In genomic region chr4:126834854-126835253, GRCh38 we compare ENCODE assay signal across 8 cellular contexts.
"Had no signal": no experiment of that assay in that cellular context is flagged by ENCODE, and none has a peak within 500 bp of the region (broad histone marks: within the 10 kb centered on the region; RNA-seq: fewer than 3 reads in every experiment).

No MANE protein-coding gene starts in this region.

- H3K27ac Mint-ChIP-seq: IgD-negative memory B cell had no signal

- DNase-seq: IMR-90, KBM-7, KG1 had no signal

- H3K27ac ChIP-seq: HL-60, KMS-11 had no signal

- ATAC-seq: HepG2 had no signal

- H3K36me3 Mint-ChIP-seq: IgD-negative memory B cell had no signal

- H3K4me2 ChIP-seq: KMS-11 had no signal

- H3K27me3 Mint-ChIP-seq: IgD-negative memory B cell had no signal

- FAIRE-seq: HepG2, HTR-8/SVneo had no signal

- H3K4me1 Mint-ChIP-seq: IgD-negative memory B cell had no signal

- H3K4me3 Mint-ChIP-seq: IgD-negative memory B cell had no signal

- H3K9ac ChIP-seq: KMS-11 had no signal
